ENCODE assay signal across 1 cellular context in genomic region chr19:6413291-6413690, GRCh38.
TF ChIP-seq lines count a peak whose summit lies in the region.

No MANE protein-coding gene starts in this region.

TF ChIP-seq in GM23338, 12 proteins besides CTCF, POLR2A, EP300 and RAD21 (continued from another document):
- TF ChIP-seq ETS1 (IDR thresholded peaks at IDR 0.05): no peak
- TF ChIP-seq CREB1 (CRISPR knock-in tag; IDR thresholded peaks at IDR 0.05; ENCODE audit: low read depth): no peak
- TF ChIP-seq EZH2 (IDR thresholded peaks at IDR 0.05; ENCODE audit: low read depth, unreplicated experiment): no peak
- no peak for TF ChIP-seq REST (IDR thresholded peaks at IDR 0.05; ENCODE audit: unreplicated experiment)
- TF ChIP-seq EZH2phosphoT487 (IDR thresholded peaks at IDR 0.05; ENCODE audit: unreplicated experiment): no peak
